In the genomic region with DNA sequence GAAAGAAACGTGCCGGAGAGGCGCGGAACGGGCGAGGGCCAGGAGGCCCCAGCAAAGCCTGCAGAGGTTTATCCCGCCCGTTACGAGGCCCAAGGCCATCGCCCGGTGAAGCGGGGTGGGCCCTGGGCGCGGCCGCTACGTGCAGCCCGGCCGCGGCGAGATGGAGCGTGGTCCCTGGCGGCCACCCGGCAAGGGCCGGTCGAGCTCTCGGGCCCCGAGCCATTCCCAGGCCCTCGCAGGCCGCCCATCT, we compare ENCODE assay signal across 8 cellular contexts. TPM values are rescaled to one million over a fixed set of nuclear protein-coding genes. Genes with fewer than 3 reads are reported as not detected.
DNase-seq lines count a peak whose midpoint lies in the region; ATAC-seq and TF ChIP-seq lines count a peak whose summit lies in the region.

No MANE protein-coding gene starts in this region.

- H3K27ac ChIP-seq in adipose tissue (ENCODE audit: low read depth, low read length), result peak overlapping the region; percentile 76
- H3K27ac ChIP-seq in suprapubic skin, result peak overlapping the region; percentile 97

- H3K4me1 Mint-ChIP-seq in T-helper 2 cell treated with Interferon-gamma antibody and Interleukin-4, amounts not matched to agents 5 μg/mL and 100 μg/mL, for 36 hours (ENCODE audit: low read depth), result peaks cover 53% of the 10 kb centered on the region

- peaks cover 61% of the 10 kb centered on the region for H3K4me1 ChIP-seq in suprapubic skin

- no peak for TF ChIP-seq CTCF in suprapubic skin (IDR thresholded peaks at IDR 0.05)

- H3K9me3 ChIP-seq in suprapubic skin, result no peaks in the 10 kb centered on the region

- no peak for DNase-seq in T-helper 2 cell treated with Interferon-gamma antibody and Interleukin-4, amounts not matched to agents 5 μg/mL and 100 μg/mL, for 36 hours (ENCODE audit: low spot score)
- DNase-seq in T-helper 2 cell (no peak), left colon (no peak), suprapubic skin (ENCODE audit: low spot score in 2 of 2) (no peak), SK-N-DZ (ENCODE audit: low spot score) (no peak), NCI-H146 treated with DMSO at 0.1 percent for 48 hours (lab: John Stamatoyannopoulos, UW; ENCODE audit: unreplicated experiment) (no peak)

- TF ChIP-seq POLR2A in suprapubic skin (IDR thresholded peaks at IDR 0.05), result no peak

- peak overlapping the region; percentile 89 for H3K4me3 ChIP-seq in suprapubic skin

- no peak for TF ChIP-seq EP300 in suprapubic skin (IDR thresholded peaks at IDR 0.05)

- peak overlapping the region; percentile 99 for H3K4me3 Mint-ChIP-seq in T-helper 2 cell treated with Interferon-gamma antibody and Interleukin-4, amounts not matched to agents 5 μg/mL and 100 μg/mL, for 36 hours

- no peaks in the 10 kb centered on the region for H3K27me3 ChIP-seq in suprapubic skin

- H3K9me3 Mint-ChIP-seq in T-helper 2 cell treated with Interferon-gamma antibody and Interleukin-4, amounts not matched to agents 5 μg/mL and 100 μg/mL, for 36 hours, result no peaks in the 10 kb centered on the region

- ATAC-seq in left colon (peak; percentile 16), HG02759 (IDR thresholded peaks at IDR 0.05; ENCODE audit: unreplicated experiment) (no peak)

- no peaks in the 10 kb centered on the region for H3K27me3 Mint-ChIP-seq in T-helper 2 cell treated with Interferon-gamma antibody and Interleukin-4, amounts not matched to agents 5 μg/mL and 100 μg/mL, for 36 hours (ENCODE audit: low read depth)

- intact Hi-C loops in left colon (cut with DNase I, micrococcal nuclease), result no loop called here

- H3K27ac Mint-ChIP-seq in T-helper 2 cell treated with Interferon-gamma antibody and Interleukin-4, amounts not matched to agents 5 μg/mL and 100 μg/mL, for 36 hours, result peak overlapping the region; percentile 94

- 0 to 1% (median 0%) methylated on average over 24 to 29 of the region's 29 CpGs for WGBS in adipose tissue, 3 donors
- WGBS in suprapubic skin, result under 1% methylated on average over 27 of the region's 29 CpGs

- H3K36me3 ChIP-seq in suprapubic skin, result no peaks in the 10 kb centered on the region

- peaks cover 40% of the 10 kb centered on the region for H3K36me3 Mint-ChIP-seq in T-helper 2 cell treated with Interferon-gamma antibody and Interleukin-4, amounts not matched to agents 5 μg/mL and 100 μg/mL, for 36 hours (ENCODE audit: low read depth)

RNA-seq across cellular contexts. Expression of a gene that starts 1.1 kb away (rescaled TPM):
- 100 to 1,000 TPM; 126 to 249 (median 242) TPM for polyA plus RNA-seq in adipose tissue
- total RNA-seq in left colon (100 to 1,000 TPM; 407 to 466 TPM), suprapubic skin (100 to 1,000 TPM; 294 to 522 (median 411) TPM)
- polyA plus RNA-seq in SK-N-DZ (2014; cell fraction: cytosol; rRNA removed), result 973 and 1,108 TPM in 2 replicates
- polyA plus RNA-seq in SK-N-DZ (2014; cell fraction: nucleus; rRNA removed), result 738 and 804 TPM in 2 replicates

RNA-seq across cellular contexts. Expression of a gene that starts 32.3 kb away (rescaled TPM):
- under 1 TPM in 2 of 3 donors, not detected in 1; 0.09 to 0.10 TPM for polyA plus RNA-seq in adipose tissue
- total RNA-seq in left colon (1 to 10 TPM; 1.0 to 6.3 TPM), suprapubic skin (10 to 100 TPM in 2 of 4 donors, 1 to 10 TPM in 2; 3.6 to 13.1 (median 9.0) TPM)
- not detected in 2 replicates for polyA plus RNA-seq in SK-N-DZ (2014; cell fraction: cytosol; rRNA removed)
- not detected in 2 replicates for polyA plus RNA-seq in SK-N-DZ (2014; cell fraction: nucleus; rRNA removed)

RNA-seq across cellular contexts. Expression of a gene that starts 42.5 kb away (rescaled TPM):
- 10 to 100 TPM; 38.7 to 63.7 (median 43.4) TPM for polyA plus RNA-seq in adipose tissue
- total RNA-seq in left colon (10 to 100 TPM; 39.1 to 40.8 TPM), suprapubic skin (100 to 1,000 TPM in 1 of 4 donors, 10 to 100 TPM in 3; 63.6 to 102 (median 70.6) TPM)
- 75.4 and 86.8 TPM in 2 replicates for polyA plus RNA-seq in SK-N-DZ (2014; cell fraction: cytosol; rRNA removed)
- polyA plus RNA-seq in SK-N-DZ (2014; cell fraction: nucleus; rRNA removed), result 431 and 466 TPM in 2 replicates
